Comparison of ENCODE assay signal across 16 cellular contexts in the genomic region with DNA sequence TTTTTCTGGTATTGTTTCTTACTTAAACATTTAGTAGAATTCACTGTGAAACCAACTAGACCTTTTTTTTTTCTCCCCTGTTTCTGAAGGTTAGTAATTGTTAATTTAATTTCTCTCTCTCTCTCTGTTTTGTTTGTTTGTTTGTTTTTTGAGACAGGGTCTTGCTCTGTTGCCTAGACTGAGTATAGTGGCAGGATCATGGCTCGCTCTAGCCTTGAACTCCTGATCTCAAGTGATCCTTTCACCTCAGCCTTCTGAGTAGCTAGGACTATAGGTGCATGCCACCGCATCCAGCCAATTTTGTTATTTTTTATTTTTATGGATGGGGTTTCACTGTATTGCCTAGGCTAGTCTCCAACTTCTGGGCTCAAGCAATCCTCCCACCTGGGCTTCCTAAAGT.
DNase-seq lines count a peak whose midpoint lies in the region; TF ChIP-seq lines count a peak whose summit lies in the region.
"Had no signal": no experiment of that assay in that cellular context is flagged by ENCODE, and none has a peak within 500 bp of the region (broad histone marks: within the 10 kb centered on the region; RNA-seq: fewer than 3 reads in every experiment).

No MANE protein-coding gene starts in this region.

- peak overlapping the region; percentile 75 for H2AFZ ChIP-seq in neuronal stem cell (ENCODE audit: low read length)

- H2BK120ac ChIP-seq in neuronal stem cell (ENCODE audit: low read depth, low read length), result no peak overlapping the region

- no peak overlapping the region for H3K14ac ChIP-seq in neuronal stem cell (ENCODE audit: low read length)

- H3K79me1 ChIP-seq in neuronal stem cell (ENCODE audit: low read depth, low read length), result no peaks in the 10 kb centered on the region

- H3K4ac ChIP-seq in neuronal stem cell (ENCODE audit: low read length), result no peak overlapping the region

- no peak for TF ChIP-seq POLR2A in adrenal gland (IDR thresholded peaks at IDR 0.05)

- peaks cover 22 to 36% (median 32%) of the 10 kb centered on the region in 5 experiments for H3K9me3 Mint-ChIP-seq in brain
- H3K9me3 Mint-ChIP-seq: activated T-helper 2 cell treated with anti-CD3 and anti-CD28 coated beads, Interferon-gamma antibody, Interleukin-2, Interleukin-4, amounts not matched to agents 10 μg/mL and 5 μg/mL and 100 μg/mL, durations not matched to agents 14 hours and 24 hours and 36 hours had no signal

- H3K4me1 ChIP-seq in HUES6 (ENCODE audit: control insufficient read depth, insufficient read depth, low read length) (peaks cover 14% of the 10 kb centered on the region), iPS-15b (ENCODE audit: control insufficient read depth, insufficient read depth, low read length) (no peaks in the 10 kb centered on the region), neuronal stem cell (ENCODE audit: control insufficient read depth in 2 of 2, insufficient read depth in 1 of 2, low read depth in 1 of 2, low read length in 2 of 2) (peaks cover 2 to 4% of the 10 kb centered on the region in 2 donors), adrenal gland (replicated peaks in 1 of 2) (no peaks in the 10 kb centered on the region)

- no peaks in the 10 kb centered on the region for H3K27me3 ChIP-seq in HUES6 (ENCODE audit: control insufficient read depth, insufficient read depth, low read length)
- no peaks in the 10 kb centered on the region for H3K27me3 ChIP-seq in iPS-15b (ENCODE audit: control insufficient read depth, insufficient read depth, low read length)
- H3K27me3 ChIP-seq in neuronal stem cell (ENCODE audit: control insufficient read depth in 3 of 3, insufficient read depth in 3 of 3, low read depth in 1 of 3, low read length in 3 of 3), result no peaks in the 10 kb centered on the region
- H3K27me3 ChIP-seq in adrenal gland, result no peaks in the 10 kb centered on the region

- peak overlapping the region; percentile 3 to 89 (median 55) for H3K27ac Mint-ChIP-seq in brain
- H3K27ac Mint-ChIP-seq: activated T-helper 2 cell treated with anti-CD3 and anti-CD28 coated beads, Interferon-gamma antibody, Interleukin-2, Interleukin-4, amounts not matched to agents 10 μg/mL and 5 μg/mL and 100 μg/mL, durations not matched to agents 14 hours and 24 hours and 36 hours had no signal

- no peak overlapping the region for H3K23ac ChIP-seq in neuronal stem cell (ENCODE audit: low read depth, low read length, poor library complexity)

- WGBS in neuronal stem cell (ENCODE audit: extremely low coverage in 2 of 2, insufficient read length in 2 of 2, insufficient replicate concordance in 1 of 2), 2 donors, result no CpG with 5 or more reads among the region's 2 CpGs
- 96 to 100% (median 98%) methylated on average over 2 of the region's 2 CpGs for WGBS in adrenal gland, 4 donors

- intact Hi-C loops in adrenal gland (cut with DNase I), result no loop called here

- H3K27me3 Mint-ChIP-seq in brain, result peaks cover 3% of the 10 kb centered on the region

- peaks cover 57% of the 10 kb centered on the region for H3K36me3 Mint-ChIP-seq in brain

- H3K36me3 ChIP-seq in HUES6 (ENCODE audit: control insufficient read depth, insufficient read depth, low read length) (peaks cover 17% of the 10 kb centered on the region), iPS-15b (ENCODE audit: control insufficient read depth, insufficient read depth, low read length) (no peaks in the 10 kb centered on the region), neuronal stem cell (replicated peaks in 1 of 2; ENCODE audit: control insufficient read depth in 2 of 2, insufficient read depth in 2 of 2, low read length in 2 of 2) (peaks cover 0 to 19% of the 10 kb centered on the region in 2 donors), adrenal gland (replicated peaks in 1 of 2) (peaks cover 0 to 5% of the 10 kb centered on the region in 2 donors)

- no peak overlapping the region for H3K4me2 ChIP-seq in neuronal stem cell (ENCODE audit: insufficient read depth, low read length, poor library complexity, severe bottlenecking)

- DNase-seq in neuronal stem cell (ENCODE audit: low spot score), result no peak
- DNase-seq in NCI-H526 treated with DMSO at 0.1 percent for 48 hours (lab: John Stamatoyannopoulos, UW), result no peak
- no peak for DNase-seq in NCI-H2081 treated with DMSO at 0.1 percent for 48 hours (lab: John Stamatoyannopoulos, UW)
- DNase-seq in adrenal gland, result no peak
- DNase-seq: activated CD4-positive, CD25-positive, alpha-beta regulatory T cell treated with anti-CD3 and anti-CD28 coated beads, Interleukin-2, amount 50 U/mL, for 72 hours; dermis blood vessel endothelial cell; foreskin melanocyte; GOT3; NCI-H1105; nucleus accumbens; retina; stimulated activated CD4-positive, alpha-beta T cell treated with anti-CD3 and anti-CD28 coated beads, Interleukin-12 subunit alpha, Interleukin-12 subunit beta, amount 100 ng/mL, for 4 hours had no signal

- H2BK12ac ChIP-seq in neuronal stem cell (ENCODE audit: low read length), result no peak overlapping the region

- no peak overlapping the region for H2AK5ac ChIP-seq in neuronal stem cell (ENCODE audit: low read depth, low read length)

- no peak overlapping the region for H2BK5ac ChIP-seq in neuronal stem cell (ENCODE audit: low read length)

- no peak overlapping the region for H2BK15ac ChIP-seq in neuronal stem cell (ENCODE audit: low read length)

- no peak overlapping the region for H3K18ac ChIP-seq in neuronal stem cell (ENCODE audit: low read length)

- H4K8ac ChIP-seq in neuronal stem cell (ENCODE audit: low read depth, low read length), result no peak overlapping the region

- H3K4me3 ChIP-seq in HUES6 (ENCODE audit: low read depth, low read length) (peak overlapping the region; percentile 83), iPS-15b (ENCODE audit: low read depth, low read length) (peak overlapping the region; percentile 63), neuronal stem cell (ENCODE audit: low read length in 2 of 2) (peak overlapping the region in 1 of 2 donors; percentile 65), adrenal gland (no peak overlapping the region)

- H4K91ac ChIP-seq in neuronal stem cell (ENCODE audit: low read depth, low read length, poor library complexity), result no peak overlapping the region

- H3K27ac ChIP-seq in HUES6 (ENCODE audit: low read depth, low read length) (peak overlapping the region; percentile 45), neuronal stem cell (replicated peaks; ENCODE audit: low read length) (no peak overlapping the region), adrenal gland (no peak overlapping the region)

- H3K4me1 Mint-ChIP-seq in brain, result peaks cover 28% of the 10 kb centered on the region

- H3K9me3 ChIP-seq in HUES6 (ENCODE audit: control insufficient read depth, insufficient read depth, low read depth, low read length) (no peaks in the 10 kb centered on the region), iPS-15b (ENCODE audit: control insufficient read depth, insufficient read depth, low read length) (no peaks in the 10 kb centered on the region), neuronal stem cell (replicated peaks in 1 of 2; ENCODE audit: control insufficient read depth in 2 of 2, insufficient read depth in 1 of 2, low read depth in 1 of 2, low read length in 2 of 2) (peaks cover 0 to 8% of the 10 kb centered on the region in 2 donors), adrenal gland (replicated peaks in 1 of 3) (no peaks in the 10 kb centered on the region)

- peak overlapping the region; percentile 62 to 85 (median 83) for H3K4me3 Mint-ChIP-seq in brain

- H3K9ac ChIP-seq in HUES6 (ENCODE audit: low read length) (peak overlapping the region; percentile 94), iPS-15b (ENCODE audit: low read depth, low read length) (no peak overlapping the region), neuronal stem cell (ENCODE audit: low read depth, low read length, poor library complexity) (no peak overlapping the region)

- no peak for TF ChIP-seq CTCF in brain (conservative IDR thresholded peaks at IDR 0.05)
- no peak for TF ChIP-seq CTCF in adrenal gland (IDR thresholded peaks at IDR 0.05)

Comparison
In these comparisons a context has a peak if more than half of its experiments do, and no peak if none do; other contexts are left out.
1. H3K4me3 ChIP-seq: peak in HUES6 (single experiment) and iPS-15b (single experiment); none in adrenal gland (0 of 4).